Comparison of ENCODE assay signal across 30 cellular contexts in genomic region chr7:31110331-31111108, GRCh38. TPM values are rescaled to one million over a fixed set of nuclear protein-coding genes. Genes with fewer than 3 reads are reported as not detected.
"Had no signal": no experiment of that assay in that cellular context is flagged by ENCODE, and none has a peak within 500 bp of the region (broad histone marks: within the 10 kb centered on the region; RNA-seq: fewer than 3 reads in every experiment).

No MANE protein-coding gene starts in this region.

- H3K4me1 Mint-ChIP-seq: immature natural killer cell; naive thymus-derived CD4-positive, alpha-beta T cell; nephron progenitor cell; stimulated activated effector memory CD8-positive, alpha-beta T cell treated with anti-CD3 and anti-CD28 coated beads, Interleukin-12 subunit alpha, Interleukin-12 subunit beta, amount 100 ng/mL, for 72 hours had no signal

- H3K27me3 ChIP-seq: esophagus squamous epithelium, heart right ventricle, ovary, thyroid gland had no signal

- H3K36me3 Mint-ChIP-seq: immature natural killer cell; naive thymus-derived CD4-positive, alpha-beta T cell; stimulated activated effector memory CD8-positive, alpha-beta T cell treated with anti-CD3 and anti-CD28 coated beads, Interleukin-12 subunit alpha, Interleukin-12 subunit beta, amount 100 ng/mL, for 72 hours had no signal

- H3K27ac ChIP-seq: esophagus squamous epithelium, heart right ventricle, ovary, stomach, thyroid gland had no signal

- H3K4me3 Mint-ChIP-seq: dendritic cell treated with granulocyte-macrophage colony-stimulating factor and Interleukin-4, amounts not matched to agents 40 ng/mL and 50 ng/mL, for 4 days; immature natural killer cell; naive thymus-derived CD4-positive, alpha-beta T cell; nephron progenitor cell; stimulated activated effector memory CD8-positive, alpha-beta T cell treated with anti-CD3 and anti-CD28 coated beads, Interleukin-12 subunit alpha, Interleukin-12 subunit beta, amount 100 ng/mL, for 72 hours had no signal

- H3K9me3 ChIP-seq: esophagus squamous epithelium, heart right ventricle, ovary, stomach, thyroid gland had no signal

- H3K4me1 ChIP-seq: esophagus squamous epithelium, heart right ventricle, stomach, thyroid gland had no signal

- H3K27me3 Mint-ChIP-seq: dendritic cell treated with granulocyte-macrophage colony-stimulating factor and Interleukin-4, amounts not matched to agents 40 ng/mL and 50 ng/mL, for 4 days had no signal

- H3K36me3 ChIP-seq: esophagus squamous epithelium, heart right ventricle, ovary, thyroid gland had no signal

- DNase-seq: central memory CD4-positive, alpha-beta T cell; effector memory CD4-positive, alpha-beta T cell; esophagus squamous epithelium; foreskin melanocyte; glutamatergic neuron; heart right ventricle; hippocampal formation; immature natural killer cell; mammary epithelial cell; mesendoderm; midbrain; naive thymus-derived CD4-positive, alpha-beta T cell; nephron progenitor cell; nucleus accumbens; ovary; retina; stimulated activated CD4-positive, alpha-beta T cell treated with anti-CD3 and anti-CD28 coated beads, Interleukin-12 subunit alpha, Interleukin-12 subunit beta, amount 100 ng/mL, for 4 hours; stimulated activated CD4-positive, alpha-beta T cell treated with anti-CD3 and anti-CD28 coated beads, Interleukin-1b, Interleukin-23, amount 100 ng/mL, for 48 hours; stimulated activated CD4-positive, alpha-beta T cell treated with anti-CD3 and anti-CD28 coated beads, Interleukin-4, amount 100 ng/mL, for 1 hour; stimulated activated naive CD4-positive, alpha-beta T cell treated with Interleukin-2 at 50 U/mL for 16 hours; stomach; thyroid gland; trophoblast cell had no signal

- ATAC-seq: heart right ventricle; naive thymus-derived CD4-positive, alpha-beta T cell; sciatic nerve; stimulated activated effector memory CD8-positive, alpha-beta T cell treated with anti-CD3 and anti-CD28 coated beads, Interleukin-12 subunit alpha, Interleukin-12 subunit beta, amount 100 ng/mL, for 72 hours had no signal

- H3K4me3 ChIP-seq: esophagus squamous epithelium, heart right ventricle, ovary, smooth muscle cell, stomach, thyroid gland had no signal

- H3K27ac Mint-ChIP-seq: dendritic cell treated with granulocyte-macrophage colony-stimulating factor and Interleukin-4, amounts not matched to agents 40 ng/mL and 50 ng/mL, for 4 days; immature natural killer cell; naive thymus-derived CD4-positive, alpha-beta T cell; nephron progenitor cell; stimulated activated effector memory CD8-positive, alpha-beta T cell treated with anti-CD3 and anti-CD28 coated beads, Interleukin-12 subunit alpha, Interleukin-12 subunit beta, amount 100 ng/mL, for 72 hours had no signal

- H3K9me3 Mint-ChIP-seq: dendritic cell treated with granulocyte-macrophage colony-stimulating factor and Interleukin-4, amounts not matched to agents 40 ng/mL and 50 ng/mL, for 4 days; immature natural killer cell; nephron progenitor cell; stimulated activated effector memory CD8-positive, alpha-beta T cell treated with anti-CD3 and anti-CD28 coated beads, Interleukin-12 subunit alpha, Interleukin-12 subunit beta, amount 100 ng/mL, for 72 hours had no signal

RNA-seq across cellular contexts. Expression of gene ADCYAP1R1, which starts 58.4 kb away (rescaled TPM):
- total RNA-seq: endothelial cell of umbilical vein; epithelial cell of proximal tubule; mammary epithelial cell; naive thymus-derived CD4-positive, alpha-beta T cell; smooth muscle cell had no signal
- polyA plus RNA-seq: immature natural killer cell; keratinocyte; mammary epithelial cell; naive thymus-derived CD4-positive, alpha-beta T cell; smooth muscle cell had no signal
